ENCODE assay signal across 19 cellular contexts in genomic region chr2:16939771-16940170, GRCh38.
"Had no signal": no experiment of that assay in that cellular context is flagged by ENCODE, and none has a peak within 500 bp of the region (broad histone marks: within the 10 kb centered on the region; RNA-seq: fewer than 3 reads in every experiment).

No MANE protein-coding gene starts in this region.

- DNase-seq: dermis blood vessel endothelial cell; dorsolateral prefrontal cortex; effector CD4-positive, alpha-beta T cell; effector memory CD4-positive, alpha-beta T cell; foreskin fibroblast; foreskin melanocyte; gastrocnemius medialis; glutamatergic neuron; head of caudate nucleus; heart right ventricle; hippocampal formation; left cardiac atrium; left lung; left ventricle myocardium superior; lower lobe of right lung; mesenchymal stem cell; mucosa of descending colon had no signal

- H3K9me3 ChIP-seq: esophagus muscularis mucosa, gastrocnemius medialis, heart right ventricle, left lung, lower lobe of right lung, mucosa of descending colon had no signal

- ATAC-seq: gastrocnemius medialis, heart right ventricle, left cardiac atrium, left lung, left ventricle myocardium superior, lower lobe of right lung, mucosa of descending colon had no signal

- H3K4me1 ChIP-seq: esophagus muscularis mucosa, heart right ventricle, left lung, lower lobe of right lung had no signal

- H3K27ac ChIP-seq: coronary artery, dorsolateral prefrontal cortex, esophagus muscularis mucosa, gastrocnemius medialis, heart right ventricle, left lung, lower lobe of right lung had no signal

- H3K36me3 ChIP-seq: esophagus muscularis mucosa, gastrocnemius medialis, heart right ventricle, left lung, lower lobe of right lung had no signal

- H3K4me3 ChIP-seq: coronary artery, dorsolateral prefrontal cortex, esophagus muscularis mucosa, gastrocnemius medialis, heart right ventricle, left lung, lower lobe of right lung, mucosa of descending colon had no signal

- H3K27me3 ChIP-seq: dorsolateral prefrontal cortex, esophagus muscularis mucosa, gastrocnemius medialis, heart right ventricle, left lung had no signal
